18 cellular contexts compared by ENCODE assay signal in the genomic region with DNA sequence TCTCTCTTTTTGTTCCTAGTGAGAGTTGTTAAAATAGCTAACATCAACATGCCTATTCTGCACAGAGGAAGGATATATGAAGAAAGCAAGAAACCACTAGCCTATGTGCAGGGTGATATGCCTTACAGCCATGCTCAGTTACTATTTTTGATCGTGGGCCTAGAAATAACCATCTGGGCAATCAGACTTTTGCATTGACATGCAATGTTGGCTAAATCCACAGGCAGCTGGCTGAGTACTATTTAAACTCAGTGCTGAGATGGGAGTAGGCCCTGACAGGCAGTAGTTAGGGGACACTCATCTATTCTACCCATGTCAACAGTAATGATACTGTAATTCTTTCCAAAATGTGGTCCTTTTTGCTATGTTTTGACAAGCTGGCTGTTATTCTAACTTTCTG.
"Had no signal": no experiment of that assay in that cellular context is flagged by ENCODE, and none has a peak within 500 bp of the region (broad histone marks: within the 10 kb centered on the region; RNA-seq: fewer than 3 reads in every experiment).

No MANE protein-coding gene starts in this region.

- H3K9me3 ChIP-seq: colonic mucosa, esophagus squamous epithelium, psoas muscle, sigmoid colon had no signal

- H3K4me3 Mint-ChIP-seq: activated CD8-positive, alpha-beta T cell treated with anti-CD3 and anti-CD28 coated beads, Interleukin-2, amount 10 ng/mL, durations not matched to agents 7 days and 5 days; activated T-helper 1 cell treated with anti-CD3 and anti-CD28 coated beads, Interleukin-12 subunit alpha, Interleukin-12 subunit beta, Interleukin-2, Interleukin-4 antibody, amounts not matched to agents 30 ng/mL and 10 ng/mL and 1 ng/mL, durations not matched to agents 14 hours and 24 hours and 36 hours had no signal

- ATAC-seq: activated CD8-positive, alpha-beta T cell treated with anti-CD3 and anti-CD28 coated beads, Interleukin-2, amount 10 ng/mL, durations not matched to agents 7 days and 5 days; foreskin keratinocyte had no signal

- H3K36me3 Mint-ChIP-seq: naive B cell had no signal

- H3K36me3 ChIP-seq: colonic mucosa, esophagus squamous epithelium, sigmoid colon, WERI-Rb-1 had no signal

- H3K27me3 Mint-ChIP-seq: naive B cell had no signal

- H3K4me3 ChIP-seq: colonic mucosa, esophagus squamous epithelium, psoas muscle, sigmoid colon had no signal

- H3K27me3 ChIP-seq: colonic mucosa, esophagus squamous epithelium, foreskin keratinocyte, sigmoid colon had no signal

- H3K4me1 ChIP-seq: colonic mucosa, foreskin keratinocyte had no signal

- H3K27ac Mint-ChIP-seq: activated CD8-positive, alpha-beta T cell treated with anti-CD3 and anti-CD28 coated beads, Interleukin-2, amount 10 ng/mL, durations not matched to agents 7 days and 5 days; activated T-helper 1 cell treated with anti-CD3 and anti-CD28 coated beads, Interleukin-12 subunit alpha, Interleukin-12 subunit beta, Interleukin-2, Interleukin-4 antibody, amounts not matched to agents 30 ng/mL and 10 ng/mL and 1 ng/mL, durations not matched to agents 14 hours and 24 hours and 36 hours had no signal

- DNase-seq: activated CD4-positive, alpha-beta T cell treated with anti-CD3 and anti-CD28 coated beads for 48 hours; activated CD8-positive, alpha-beta T cell treated with anti-CD3 and anti-CD28 coated beads, Interleukin-2, amount 10 ng/mL, durations not matched to agents 7 days and 5 days; activated naive CD4-positive, alpha-beta T cell; aorta; colonic mucosa; esophagus squamous epithelium; islet precursor cell; naive B cell; nucleus accumbens; psoas muscle; sigmoid colon; stimulated activated CD4-positive, alpha-beta T cell treated with anti-CD3 and anti-CD28 coated beads, Interleukin-2, amount 100 ng/mL, for 48 hours; stimulated activated naive CD4-positive, alpha-beta T cell treated with Interleukin-2 at 50 U/mL for 16 hours; T1000; trophoblast cell; WERI-Rb-1 had no signal

- H3K27ac ChIP-seq: colonic mucosa, esophagus squamous epithelium, foreskin keratinocyte, psoas muscle, sigmoid colon, WERI-Rb-1 had no signal

- H3K9me3 Mint-ChIP-seq: activated T-helper 1 cell treated with anti-CD3 and anti-CD28 coated beads, Interleukin-12 subunit alpha, Interleukin-12 subunit beta, Interleukin-2, Interleukin-4 antibody, amounts not matched to agents 30 ng/mL and 10 ng/mL and 1 ng/mL, durations not matched to agents 14 hours and 24 hours and 36 hours had no signal
